In the genomic region with DNA sequence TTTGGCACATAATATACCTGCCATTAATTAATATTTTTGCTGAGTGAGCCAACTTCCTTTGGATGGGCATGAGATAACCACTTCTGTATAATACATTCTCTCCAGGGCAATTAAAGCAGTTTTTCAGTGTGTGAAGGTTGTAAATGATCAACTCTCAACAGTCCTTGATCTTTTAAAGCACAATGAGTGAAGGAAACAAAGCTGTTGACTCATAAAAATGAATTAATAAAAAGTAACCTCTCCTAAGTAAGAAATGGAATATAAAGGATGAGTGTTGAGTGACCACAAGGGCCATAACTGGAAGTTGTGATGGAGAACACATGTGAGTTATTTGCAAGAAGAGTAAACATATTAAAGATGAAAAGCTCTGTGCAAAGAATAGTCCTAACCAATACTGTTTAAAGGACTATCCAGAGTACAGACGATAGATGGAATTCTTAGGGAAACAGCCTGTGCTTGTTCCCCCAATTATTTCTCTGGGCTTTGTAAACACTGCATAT, we compare ENCODE assay signal across 24 cellular contexts.
A peak's percentile ranks its signal among the peaks of the same experiment; 100 is the strongest.
DNase-seq lines count a peak whose midpoint lies in the region; ATAC-seq and TF ChIP-seq lines count a peak whose summit lies in the region.
"Had no signal": no experiment of that assay in that cellular context is flagged by ENCODE, and none has a peak within 500 bp of the region (broad histone marks: within the 10 kb centered on the region; RNA-seq: fewer than 3 reads in every experiment).

No MANE protein-coding gene starts in this region.

- H3K27ac ChIP-seq in IMR-90 (ENCODE audit: insufficient read depth, low read length) = no peak overlapping the region
- no peak overlapping the region for H3K27ac ChIP-seq in naive thymus-derived CD4-positive, alpha-beta T cell (ENCODE audit: low read depth, low read length)
- H3K27ac ChIP-seq: 22Rv1, C4-2B, PC-9, SK-N-MC had no signal

- DNase-seq in DMS153 (lab: John Stamatoyannopoulos, UW) (peak; percentile 33), DMS153 treated with DMSO at 0.1 percent for 48 hours (lab: John Stamatoyannopoulos, UW; ENCODE audit: unreplicated experiment) (no peak), IMR-90 (no peak), fibroblast of gingiva (ENCODE audit: low read depth) (peak; percentile 5), left kidney (ENCODE audit: low read depth, low spot score) (peak; percentile 24)
- no peak for DNase-seq in naive thymus-derived CD4-positive, alpha-beta T cell
- DNase-seq: ACHN, DMS79 treated with DMSO at 0.1 percent for 48 hours, KG1, NCI-H1092 treated with DMSO at 0.1 percent for 48 hours, NCI-H1694 treated with DMSO at 0.1 percent for 48 hours, NCI-H2081 treated with DMSO at 0.1 percent for 48 hours, PC-9, RPMI8226, SHP77 treated with DMSO at 0.1 percent for 48 hours, SW 1271 had no signal

- H4K8ac ChIP-seq in IMR-90 (ENCODE audit: low read depth in 2 of 2, low read length in 2 of 2) = no peak overlapping the region

- H3K27me3 Mint-ChIP-seq in naive thymus-derived CD4-positive, alpha-beta T cell = no peaks in the 10 kb centered on the region

- no peaks in the 10 kb centered on the region for H3K79me1 ChIP-seq in IMR-90 (ENCODE audit: low read depth in 1 of 2, low read length in 2 of 2)

- H3K4me3 ChIP-seq in IMR-90 (ENCODE audit: insufficient read depth, low read depth, low read length) = no peak overlapping the region
- H3K4me3 ChIP-seq in naive thymus-derived CD4-positive, alpha-beta T cell (ENCODE audit: low read length) = no peak overlapping the region
- H3K4me3 ChIP-seq: GM12878, GM23338, HAP-1, PC-9, SK-N-MC had no signal

- H2BK15ac ChIP-seq in IMR-90 (ENCODE audit: low read depth, low read length) = no peak overlapping the region

- no peak overlapping the region for H4K91ac ChIP-seq in IMR-90 (ENCODE audit: insufficient read depth, low read depth, low read length)

- no peaks in the 10 kb centered on the region for H3K36me3 ChIP-seq in IMR-90 (ENCODE audit: control insufficient read depth, insufficient read depth, low read length)
- no peaks in the 10 kb centered on the region for H3K36me3 ChIP-seq in naive thymus-derived CD4-positive, alpha-beta T cell (ENCODE audit: control insufficient read depth in 2 of 3, insufficient read depth in 3 of 3, low read length in 3 of 3)
- H3K36me3 ChIP-seq: HAP-1 had no signal

- H2BK120ac ChIP-seq in IMR-90 (ENCODE audit: low read depth, low read length) = no peak overlapping the region

- TF ChIP-seq CTCF in IMR-90 (conservative IDR thresholded peaks at IDR 0.05; ENCODE audit: low read depth, low read length) = no peak

- H3K4me1 Mint-ChIP-seq in naive thymus-derived CD4-positive, alpha-beta T cell = no peaks in the 10 kb centered on the region

- in situ Hi-C loops in IMR-90 (cut with MboI; ENCODE audit: low sequenced_read_pairs) = no loop called here

- no peaks in the 10 kb centered on the region for H4K20me1 ChIP-seq in IMR-90 (ENCODE audit: insufficient read depth, low read length)

- TF ChIP-seq RAD21 in IMR-90 (IDR thresholded peaks at IDR 0.05; ENCODE audit: low read length) = no peak

- H2BK5ac ChIP-seq in IMR-90 (ENCODE audit: low read depth, low read length, poor library complexity, severe bottlenecking) = no peak overlapping the region

- no peak overlapping the region for H2AK5ac ChIP-seq in IMR-90 (ENCODE audit: low read depth, low read length)

- H3K9me3 ChIP-seq in IMR-90 (ENCODE audit: control insufficient read depth, insufficient read depth, low read length) = no peaks in the 10 kb centered on the region
- no peaks in the 10 kb centered on the region for H3K9me3 ChIP-seq in naive thymus-derived CD4-positive, alpha-beta T cell (ENCODE audit: control insufficient read depth in 2 of 3, low read length in 3 of 3)
- H3K9me3 ChIP-seq: HAP-1 had no signal

- WGBS in IMR-90 (ENCODE audit: extremely low coverage in 2 of 2, insufficient read length in 1 of 2), 2 experiments = no CpG with 5 or more reads among the region's 1 CpG

- peaks cover 3% of the 10 kb centered on the region for H3K4me1 ChIP-seq in IMR-90 (ENCODE audit: control insufficient read depth, insufficient read depth, low read length)
- no peaks in the 10 kb centered on the region for H3K4me1 ChIP-seq in naive thymus-derived CD4-positive, alpha-beta T cell (ENCODE audit: control insufficient read depth in 2 of 2, insufficient read depth in 2 of 2, low read length in 2 of 2)

- no peaks in the 10 kb centered on the region for H3K36me3 Mint-ChIP-seq in naive thymus-derived CD4-positive, alpha-beta T cell

- dilution Hi-C loops in IMR-90 (cut with HindIII; ENCODE audit: low sequenced_read_pairs, unreplicated experiment) = no loop called here

- no TSS peak for BruUV-seq in IMR-90 (replicated peaks; lab: Mats Ljungman, UMichigan)

- no peak overlapping the region for H3K4ac ChIP-seq in IMR-90 (ENCODE audit: low read depth, low read length)

- CTCF ChIA-PET in IMR-90 (lab: Yijun Ruan, JAX) = no interaction called here
- CTCF ChIA-PET in naive thymus-derived CD4-positive, alpha-beta T cell (lab: Charles Lee) = no interaction called here

- intact Hi-C loops in IMR-90 (cut with micrococcal nuclease) = no loop called here
- intact Hi-C loops in naive thymus-derived CD4-positive, alpha-beta T cell (cut with micrococcal nuclease) = no loop called here

- ATAC-seq in IMR-90 (ENCODE audit: low read depth) (peak; percentile 29), GM18909 (IDR thresholded peaks at IDR 0.05; ENCODE audit: poor library complexity, unreplicated experiment) (no peak), HG03469 (IDR thresholded peaks at IDR 0.05; ENCODE audit: unreplicated experiment) (no peak)
- no peak for ATAC-seq in naive thymus-derived CD4-positive, alpha-beta T cell
- ATAC-seq: GM12878, GM23338 had no signal

- no peak overlapping the region for H3K18ac ChIP-seq in IMR-90 (ENCODE audit: low read depth, low read length)

- no peak overlapping the region for H3K4me2 ChIP-seq in IMR-90 (ENCODE audit: low read depth, low read length)
- H3K4me2 ChIP-seq: GM23338, PC-9 had no signal

- H3K23ac ChIP-seq in IMR-90 (ENCODE audit: low read depth, low read length) = no peak overlapping the region

- no peak overlapping the region for H2AFZ ChIP-seq in IMR-90 (replicated peaks; ENCODE audit: low read length, poor library complexity)
- H2AFZ ChIP-seq: GM23338, PC-9 had no signal

- H3K27ac Mint-ChIP-seq in naive thymus-derived CD4-positive, alpha-beta T cell = no peak overlapping the region
- H3K27ac Mint-ChIP-seq: GM23338 had no signal

- peaks cover 0 to 4% (median 0%) of the 10 kb centered on the region in 11 donors for H3K9me3 Mint-ChIP-seq in naive thymus-derived CD4-positive, alpha-beta T cell
- H3K9me3 Mint-ChIP-seq: GM23338 had no signal

- no peak overlapping the region for H3K4me3 Mint-ChIP-seq in naive thymus-derived CD4-positive, alpha-beta T cell
- H3K4me3 Mint-ChIP-seq: GM23338 had no signal

- no peak for TF ChIP-seq POLR2A in IMR-90 (IDR thresholded peaks at IDR 0.05; ENCODE audit: low read depth, low read length)

- no peaks in the 10 kb centered on the region for H3K9me1 ChIP-seq in IMR-90 (ENCODE audit: insufficient read depth, low read length)

- H4K5ac ChIP-seq in IMR-90 (ENCODE audit: low read depth, low read length) = no peak overlapping the region

- H3K9ac ChIP-seq in IMR-90 (ENCODE audit: low read depth, low read length) = no peak overlapping the region

- no peaks in the 10 kb centered on the region for H3K27me3 ChIP-seq in IMR-90 (ENCODE audit: control insufficient read depth, insufficient read depth, low read length)
- H3K27me3 ChIP-seq in naive thymus-derived CD4-positive, alpha-beta T cell (ENCODE audit: control insufficient read depth in 2 of 2, insufficient read depth in 2 of 2, low read length in 2 of 2) = no peaks in the 10 kb centered on the region

- no peak overlapping the region for H2AK9ac ChIP-seq in IMR-90 (replicated peaks; ENCODE audit: low read depth, low read length, poor library complexity)

- POLR2A ChIA-PET in IMR-90 (lab: Charles Lee; ENCODE audit: unreplicated experiment) = no interaction called here
- POLR2A ChIA-PET in naive thymus-derived CD4-positive, alpha-beta T cell (lab: Charles Lee) = no interaction called here

- H3K56ac ChIP-seq in IMR-90 (ENCODE audit: extremely low read depth, insufficient read depth, low read length) = no peak overlapping the region

- no peak overlapping the region for H2BK20ac ChIP-seq in IMR-90 (ENCODE audit: low read depth, low read length)

- H3K14ac ChIP-seq in IMR-90 (replicated peaks; ENCODE audit: low read depth, low read length) = no peak overlapping the region

TF ChIP-seq in IMR-90, 13 proteins besides CTCF, POLR2A, EP300 and RAD21:
- TF ChIP-seq RCOR1 (IDR thresholded peaks at IDR 0.05; ENCODE audit: insufficient replicate concordance, low read length) (no peak), BHLHE40 (IDR thresholded peaks at IDR 0.05; ENCODE audit: low read depth, low read length) (no peak), MAZ (IDR thresholded peaks at IDR 0.05; ENCODE audit: borderline replicate concordance, low read depth, low read length) (no peak), SMC3 (IDR thresholded peaks at IDR 0.05; ENCODE audit: low read depth, low read length) (no peak), MAFK (IDR thresholded peaks at IDR 0.05; ENCODE audit: low read depth, low read length) (no peak)
- TF ChIP-seq, protein P1, sequence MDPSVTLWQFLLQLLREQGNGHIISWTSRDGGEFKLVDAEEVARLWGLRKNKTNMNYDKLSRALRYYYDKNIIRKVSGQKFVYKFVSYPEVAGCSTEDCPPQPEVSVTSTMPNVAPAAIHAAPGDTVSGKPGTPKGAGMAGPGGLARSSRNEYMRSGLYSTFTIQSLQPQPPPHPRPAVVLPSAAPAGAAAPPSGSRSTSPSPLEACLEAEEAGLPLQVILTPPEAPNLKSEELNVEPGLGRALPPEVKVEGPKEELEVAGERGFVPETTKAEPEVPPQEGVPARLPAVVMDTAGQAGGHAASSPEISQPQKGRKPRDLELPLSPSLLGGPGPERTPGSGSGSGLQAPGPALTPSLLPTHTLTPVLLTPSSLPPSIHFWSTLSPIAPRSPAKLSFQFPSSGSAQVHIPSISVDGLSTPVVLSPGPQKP (IDR thresholded peaks at IDR 0.05; ENCODE audit: borderline replicate concordance, low read depth, low read length) = no peak
TF ChIP-seq in IMR-90: peak in this region for 0.

Comparison
In these comparisons a context has a peak if more than half of its experiments do, and no peak if none do; other contexts are left out.
1. DNase-seq: peak in DMS153 (single experiment), fibroblast of gingiva (single experiment) and left kidney (single experiment); none in DMS153 treated with DMSO at 0.1 percent for 48 hours (single experiment), IMR-90 (single experiment) and naive thymus-derived CD4-positive, alpha-beta T cell (0 of 9).